17 cellular contexts compared by ENCODE assay signal in genomic region chr6:84346372-84346771, GRCh38.
DNase-seq lines count a peak whose midpoint lies in the region; ATAC-seq and TF ChIP-seq lines count a peak whose summit lies in the region.
"Had no signal": no experiment of that assay in that cellular context is flagged by ENCODE, and none has a peak within 500 bp of the region (broad histone marks: within the 10 kb centered on the region; RNA-seq: fewer than 3 reads in every experiment).

No MANE protein-coding gene starts in this region.

- no peaks in the 10 kb centered on the region; the same call in 1 of the 2 replicates for H3K27me3 ChIP-seq in BE2C
- no peaks in the 10 kb centered on the region for H3K27me3 ChIP-seq in adipocyte (replicated peaks; ENCODE audit: control insufficient read depth, insufficient read depth, low read length)
- H3K27me3 ChIP-seq in right lobe of liver: no peaks in the 10 kb centered on the region
- H3K27me3 ChIP-seq: heart left ventricle had no signal

- no peaks in the 10 kb centered on the region; the same call in 1 of the 2 replicates for H3K27me3 Mint-ChIP-seq in HFFc6 (ENCODE audit: insufficient read depth)
- H3K27me3 Mint-ChIP-seq in activated T-cell treated with anti-CD3 and anti-CD28 coated beads, Interleukin-2, amount 50 U/mL, for 4 hours (ENCODE audit: low read depth): no peaks in the 10 kb centered on the region
- H3K27me3 Mint-ChIP-seq: activated naive CD4-positive, alpha-beta T cell treated with anti-CD3 and anti-CD28 coated beads, Interleukin-2, amount 50 U/mL, for 24 hours had no signal

- no peak overlapping the region for H3K27ac Mint-ChIP-seq in HFFc6
- H3K27ac Mint-ChIP-seq: activated naive CD4-positive, alpha-beta T cell treated with anti-CD3 and anti-CD28 coated beads, Interleukin-2, amount 50 U/mL, for 24 hours; CD8-positive, alpha-beta T cell; progenitor cell of endocrine pancreas had no signal

- H3K4me1 ChIP-seq in BE2C: no peaks in the 10 kb centered on the region
- no peaks in the 10 kb centered on the region for H3K4me1 ChIP-seq in adipocyte (ENCODE audit: control insufficient read depth, insufficient read depth, low read length)
- no peaks in the 10 kb centered on the region for H3K4me1 ChIP-seq in right lobe of liver
- H3K4me1 ChIP-seq: heart left ventricle had no signal

- H3K36me3 Mint-ChIP-seq in HFFc6 (ENCODE audit: low read depth): no peaks in the 10 kb centered on the region
- no peaks in the 10 kb centered on the region for H3K36me3 Mint-ChIP-seq in activated T-cell treated with anti-CD3 and anti-CD28 coated beads, Interleukin-2, amount 50 U/mL, for 4 hours (ENCODE audit: insufficient read depth)
- H3K36me3 Mint-ChIP-seq: activated naive CD4-positive, alpha-beta T cell treated with anti-CD3 and anti-CD28 coated beads, Interleukin-2, amount 50 U/mL, for 24 hours; CD8-positive, alpha-beta T cell had no signal

- no peaks in the 10 kb centered on the region for H3K9me3 Mint-ChIP-seq in HFFc6
- H3K9me3 Mint-ChIP-seq in activated T-cell treated with anti-CD3 and anti-CD28 coated beads, Interleukin-2, amount 50 U/mL, for 4 hours: no peaks in the 10 kb centered on the region
- H3K9me3 Mint-ChIP-seq: CD8-positive, alpha-beta T cell had no signal

- no peak overlapping the region for H3K4me3 Mint-ChIP-seq in HFFc6
- H3K4me3 Mint-ChIP-seq in activated T-cell treated with anti-CD3 and anti-CD28 coated beads, Interleukin-2, amount 50 U/mL, for 4 hours: no peak overlapping the region
- H3K4me3 Mint-ChIP-seq: activated naive CD4-positive, alpha-beta T cell treated with anti-CD3 and anti-CD28 coated beads, Interleukin-2, amount 50 U/mL, for 24 hours; CD8-positive, alpha-beta T cell had no signal

- H3K4me3 ChIP-seq in BE2C (ENCODE audit: low read depth, low read length): no peak overlapping the region
- no peak overlapping the region for H3K4me3 ChIP-seq in adipocyte (ENCODE audit: low read length)
- H3K4me3 ChIP-seq in right lobe of liver: no peak overlapping the region
- H3K4me3 ChIP-seq: heart left ventricle had no signal

- H3K9ac ChIP-seq in adipocyte (ENCODE audit: low read length): no peak overlapping the region

- TF ChIP-seq CTCF in BE2C (IDR thresholded peaks at IDR 0.05; ENCODE audit: low read depth, low read length): peak; percentile 22; the same call in 1 of the 2 replicates
- TF ChIP-seq CTCF in HFFc6 (IDR thresholded peaks at IDR 0.05): peak; percentile 49; the same call in 1 of the 2 replicates
- peak; percentile 12 to 37 (median 27) for TF ChIP-seq CTCF in right lobe of liver (IDR thresholded peaks at IDR 0.05)

- no peak overlapping the region for H3K27ac ChIP-seq in right lobe of liver
- H3K27ac ChIP-seq: heart left ventricle had no signal

- intact Hi-C loops in right lobe of liver (cut with DNase I): no loop called here

- H3K9me3 ChIP-seq in BE2C (no peaks in the 10 kb centered on the region), adipocyte (ENCODE audit: control insufficient read depth, low read length) (no peaks in the 10 kb centered on the region), right lobe of liver (no peaks in the 10 kb centered on the region)
- H3K9me3 ChIP-seq: heart left ventricle had no signal

- H3K36me3 ChIP-seq in BE2C: no peaks in the 10 kb centered on the region
- H3K36me3 ChIP-seq in adipocyte (ENCODE audit: control insufficient read depth, insufficient read depth, low read length, severe bottlenecking): no peaks in the 10 kb centered on the region
- no peaks in the 10 kb centered on the region for H3K36me3 ChIP-seq in right lobe of liver
- H3K36me3 ChIP-seq: heart left ventricle had no signal

- no peak for TF ChIP-seq POLR2A in right lobe of liver (IDR thresholded peaks at IDR 0.05)

- H3K4me1 Mint-ChIP-seq in HFFc6 (ENCODE audit: low read depth): no peaks in the 10 kb centered on the region
- no peaks in the 10 kb centered on the region for H3K4me1 Mint-ChIP-seq in activated T-cell treated with anti-CD3 and anti-CD28 coated beads, Interleukin-2, amount 50 U/mL, for 4 hours (ENCODE audit: low read depth)
- H3K4me1 Mint-ChIP-seq: activated naive CD4-positive, alpha-beta T cell treated with anti-CD3 and anti-CD28 coated beads, Interleukin-2, amount 50 U/mL, for 24 hours had no signal

- no peak for DNase-seq in BE2C
- DNase-seq in HFFc6: no peak
- DNase-seq in adipocyte (ENCODE audit: low read depth): peak; percentile 4
- no peak for DNase-seq in right lobe of liver
- DNase-seq in activated T-cell treated with anti-CD3 and anti-CD28 coated beads, Interleukin-2, amount 50 U/mL, for 4 hours: no peak
- DNase-seq in DMS79 (lab: John Stamatoyannopoulos, UW): no peak
- DNase-seq: CD8-positive, alpha-beta T cell; central memory CD4-positive, alpha-beta T cell; heart left ventricle; NCI-H1105; NCI-H345; OCI-M1; substantia nigra; T-helper 1 cell had no signal

- ATAC-seq in right lobe of liver: peak in 2 of 4 donors; percentile 49 to 57
- no peak for ATAC-seq in GM21619 (IDR thresholded peaks at IDR 0.05; ENCODE audit: unreplicated experiment)
- ATAC-seq in activated T-cell treated with anti-CD3 and anti-CD28 coated beads, Interleukin-2, amount 50 U/mL, for 4 hours: no peak
- ATAC-seq: CD8-positive, alpha-beta T cell; heart left ventricle had no signal
